Comparison of ENCODE assay signal across 11 cellular contexts in genomic region chr19:3547301-3547731, GRCh38. TPM values are rescaled to one million over a fixed set of nuclear protein-coding genes. Genes with fewer than 3 reads are reported as not detected.
DNase-seq lines count a peak whose midpoint lies in the region; ATAC-seq and TF ChIP-seq lines count a peak whose summit lies in the region.
"Had no signal": no experiment of that assay in that cellular context is flagged by ENCODE, and none has a peak within 500 bp of the region (broad histone marks: within the 10 kb centered on the region; RNA-seq: fewer than 3 reads in every experiment).

No MANE protein-coding gene starts in this region.

- TF ChIP-seq POLR2A in sigmoid colon (IDR thresholded peaks at IDR 0.05): no peak
- no peak for TF ChIP-seq POLR2A in suprapubic skin (IDR thresholded peaks at IDR 0.05)

- no peak overlapping the region for H3K4me3 ChIP-seq in sigmoid colon
- no peak overlapping the region for H3K4me3 ChIP-seq in suprapubic skin

- H3K27ac ChIP-seq in sigmoid colon (no peak overlapping the region), suprapubic skin (no peak overlapping the region)

- no peak for TF ChIP-seq EP300 in sigmoid colon (IDR thresholded peaks at IDR 0.05)
- no peak for TF ChIP-seq EP300 in suprapubic skin (IDR thresholded peaks at IDR 0.05)

- H3K9me3 ChIP-seq in sigmoid colon (no peaks in the 10 kb centered on the region), suprapubic skin (no peaks in the 10 kb centered on the region)

- H3K27me3 ChIP-seq in sigmoid colon: no peaks in the 10 kb centered on the region
- no peaks in the 10 kb centered on the region for H3K27me3 ChIP-seq in suprapubic skin

- DNase-seq in stimulated activated CD4-positive, alpha-beta T cell treated with anti-CD3 and anti-CD28 coated beads, Interleukin-15, amount 100 ng/mL, for 24 hours: peak; percentile 53
- DNase-seq in stimulated activated CD4-positive, alpha-beta T cell treated with anti-CD3 and anti-CD28 coated beads, Interleukin-12 subunit alpha, Interleukin-12 subunit beta, amount 100 ng/mL, for 4 hours: no peak
- DNase-seq in activated CD8-positive, alpha-beta memory T cell treated with anti-CD3 and anti-CD28 coated beads, Interleukin-2, amount 50 U/mL, for 4 hours: peak; percentile 44
- DNase-seq in iPS-NIHi11 (ENCODE audit: low spot score) (peak; percentile 68), sigmoid colon (no peak), suprapubic skin (ENCODE audit: low spot score in 2 of 2) (no peak)
- DNase-seq: cerebellar nuclear complex, NCI-H2029 had no signal

- H3K36me3 ChIP-seq in sigmoid colon (peaks cover 0 to 16% (median 3%) of the 10 kb centered on the region in 4 donors), suprapubic skin (peaks cover 16% of the 10 kb centered on the region)

- ATAC-seq in GM21576 (IDR thresholded peaks at IDR 0.05; ENCODE audit: unreplicated experiment) (no peak), GM21737 (IDR thresholded peaks at IDR 0.05; ENCODE audit: unreplicated experiment) (no peak)

- intact Hi-C loops in sigmoid colon (cut with DNase I): no loop called here

- H3K4me1 ChIP-seq in sigmoid colon: no peaks in the 10 kb centered on the region
- peaks cover 12% of the 10 kb centered on the region for H3K4me1 ChIP-seq in suprapubic skin

- 87 to 93% methylated on average over 15 of the region's 15 CpGs for WGBS in sigmoid colon, 2 donors
- WGBS in suprapubic skin: 74% methylated on average over 12 of the region's 15 CpGs

- TF ChIP-seq CTCF in sigmoid colon (IDR thresholded peaks at IDR 0.05) (peak in 2 of 4 experiments; percentile 11 to 37), suprapubic skin (IDR thresholded peaks at IDR 0.05) (peak in 1 of 2 donors; percentile 43)

RNA-seq across cellular contexts. Expression of gene TEKTIP1, which starts 8.3 kb away (rescaled TPM):
- total RNA-seq in sigmoid colon: 1 to 10 TPM in 1 of 4 donors, not detected in 3; 1.4 TPM
- polyA plus RNA-seq in sigmoid colon: 1 to 10 TPM in 1 of 3 donors, not detected in 2; 1.5 TPM
- total RNA-seq in suprapubic skin: 1 to 10 TPM in 2 of 4 donors, not detected in 2; 2.4 to 5.2 TPM
- total RNA-seq: skeletal muscle tissue had no signal

RNA-seq across cellular contexts. Expression of gene MFSD12, which starts 10.1 kb away (rescaled TPM):
- total RNA-seq in sigmoid colon (10 to 100 TPM; 13.7 to 36.0 (median 22.6) TPM), suprapubic skin (100 to 1,000 TPM in 2 of 4 donors, 10 to 100 TPM in 2; 60.4 to 206 (median 119) TPM)
- 10 to 100 TPM in 1 of 3 donors, 1 to 10 TPM in 2; 2.4 to 53.5 (median 8.6) TPM for polyA plus RNA-seq in sigmoid colon

RNA-seq across cellular contexts. Expression of gene HMG20B, which starts 25.4 kb away (rescaled TPM):
- total RNA-seq in sigmoid colon: 100 to 1,000 TPM; 105 to 148 (median 120) TPM
- 10 to 100 TPM; 61.3 to 85.9 (median 78.2) TPM for polyA plus RNA-seq in sigmoid colon
- total RNA-seq in suprapubic skin: 100 to 1,000 TPM in 3 of 4 donors, 10 to 100 TPM in 1; 87.9 to 135 (median 118) TPM

RNA-seq across cellular contexts. Expression of gene GIPC3, which starts 38.0 kb away (rescaled TPM):
- total RNA-seq in sigmoid colon: under 1 TPM in 2 of 4 donors, not detected in 2; under 0.01 to 0.83 TPM
- polyA plus RNA-seq in sigmoid colon: 1 to 10 TPM in 1 of 3 donors, not detected in 2; 1.0 TPM
- under 1 TPM; 0.19 to 0.89 (median 0.37) TPM for total RNA-seq in suprapubic skin
- total RNA-seq: skeletal muscle tissue had no signal

RNA-seq across cellular contexts. Expression of gene FZR1, which starts 41.2 kb away (rescaled TPM):
- total RNA-seq in sigmoid colon: 10 to 100 TPM; 11.8 to 44.6 (median 20.5) TPM
- polyA plus RNA-seq in sigmoid colon: 10 to 100 TPM; 11.4 to 33.3 (median 13.9) TPM
- 10 to 100 TPM; 45.1 to 51.1 (median 47.9) TPM for total RNA-seq in suprapubic skin

Comparison
In these comparisons a context has a peak if more than half of its experiments do, and no peak if none do; other contexts are left out.
1. DNase-seq: peak in stimulated activated CD4-positive, alpha-beta T cell treated with anti-CD3 and anti-CD28 coated beads, Interleukin-15, amount 100 ng/mL, for 24 hours (single experiment), activated CD8-positive, alpha-beta memory T cell treated with anti-CD3 and anti-CD28 coated beads, Interleukin-2, amount 50 U/mL, for 4 hours (single experiment) and iPS-NIHi11 (single experiment); none in stimulated activated CD4-positive, alpha-beta T cell treated with anti-CD3 and anti-CD28 coated beads, Interleukin-12 subunit alpha, Interleukin-12 subunit beta, amount 100 ng/mL, for 4 hours (single experiment), sigmoid colon (single experiment) and suprapubic skin (0 of 2).